19 cellular contexts compared by ENCODE assay signal in genomic region chr9:69364510-69365150, GRCh38. TPM values are rescaled to one million over a fixed set of nuclear protein-coding genes. Genes with fewer than 3 reads are reported as not detected.
DNase-seq lines count a peak whose midpoint lies in the region; ATAC-seq and TF ChIP-seq lines count a peak whose summit lies in the region.
"Had no signal": no experiment of that assay in that cellular context is flagged by ENCODE, and none has a peak within 500 bp of the region (broad histone marks: within the 10 kb centered on the region; RNA-seq: fewer than 3 reads in every experiment).

No MANE protein-coding gene starts in this region.

- no peak for DNase-seq in breast epithelium (ENCODE audit: low spot score in 2 of 2)
- no peak for DNase-seq in mammary epithelial cell
- no peak for DNase-seq in cardiac muscle cell (ENCODE audit: low read depth in 1 of 2, low spot score in 1 of 2)
- no peak for DNase-seq in left ventricle myocardium superior
- DNase-seq: AML-193; Caco-2; CD8-positive, alpha-beta memory T cell; DMS53; GF-D8; H9 had no signal

- intact Hi-C loops in breast epithelium (cut with DNase I; ENCODE audit: low total_unique reads) (no loop called here), mammary epithelial cell (cut with micrococcal nuclease) (no loop called here), left ventricle myocardium superior (cut with micrococcal nuclease) (no loop called here)

- H3K4me3 ChIP-seq in breast epithelium = no peak overlapping the region
- H3K4me3 ChIP-seq in mammary epithelial cell (replicated peaks in 1 of 3; ENCODE audit: insufficient read depth in 1 of 3, low read depth in 2 of 3, low read length in 3 of 3) = no peak overlapping the region
- no peak overlapping the region for H3K4me3 ChIP-seq in cardiac muscle cell
- H3K4me3 ChIP-seq in skeletal muscle tissue (ENCODE audit: low read length in 3 of 3) = no peak overlapping the region
- H3K4me3 ChIP-seq: BLaER1, GM23338 had no signal

- H3K9ac ChIP-seq in mammary epithelial cell (ENCODE audit: insufficient read depth, low read length) (no peak overlapping the region), skeletal muscle tissue (ENCODE audit: low read depth in 1 of 3, low read length in 3 of 3) (peak overlapping the region in 1 of 3 donors; percentile 27)
- H3K9ac ChIP-seq: BLaER1 had no signal

- dilution Hi-C loops in mammary epithelial cell (cut with HindIII; ENCODE audit: low sequenced_read_pairs) = no loop called here

- no TSS peak for BruUV-seq in mammary epithelial cell (replicated peaks; lab: Mats Ljungman, UMichigan)

- ATAC-seq in left ventricle myocardium superior (peak; percentile 63), HG03354 (IDR thresholded peaks at IDR 0.05; ENCODE audit: poor library complexity, severe bottlenecking, unreplicated experiment) (no peak), GM19397 (IDR thresholded peaks at IDR 0.05; ENCODE audit: unreplicated experiment) (no peak), GM18858 (IDR thresholded peaks at IDR 0.05; ENCODE audit: unreplicated experiment) (no peak)
- ATAC-seq: GM23338 had no signal

- H3K36me3 ChIP-seq in breast epithelium = no peaks in the 10 kb centered on the region
- H3K36me3 ChIP-seq in mammary epithelial cell (ENCODE audit: insufficient read depth, low read length) = no peaks in the 10 kb centered on the region
- peaks cover 20% of the 10 kb centered on the region for H3K36me3 ChIP-seq in cardiac muscle cell
- H3K36me3 ChIP-seq in skeletal muscle tissue (ENCODE audit: control insufficient read depth in 3 of 3, insufficient read depth in 3 of 3, low read length in 3 of 3) = no peaks in the 10 kb centered on the region
- H3K36me3 ChIP-seq: BLaER1 had no signal

- no peaks in the 10 kb centered on the region for H4K20me1 ChIP-seq in mammary epithelial cell (ENCODE audit: insufficient read depth, low read length)
- H4K20me1 ChIP-seq: BLaER1 had no signal

- 44% methylated on average over 3 of the region's 3 CpGs for WGBS in mammary epithelial cell (ENCODE audit: low coverage, missing lambda C conversion rate)

- no peak overlapping the region for H3K4me2 ChIP-seq in mammary epithelial cell (ENCODE audit: insufficient read depth, low read depth, low read length)
- H3K4me2 ChIP-seq: BLaER1, GM23338 had no signal

- H3K79me2 ChIP-seq in mammary epithelial cell (ENCODE audit: insufficient read depth, low read length) = no peaks in the 10 kb centered on the region

- no peaks in the 10 kb centered on the region for H3K4me1 ChIP-seq in breast epithelium
- no peaks in the 10 kb centered on the region for H3K4me1 ChIP-seq in mammary epithelial cell (ENCODE audit: insufficient read depth, low read length)
- H3K4me1 ChIP-seq in cardiac muscle cell (ENCODE audit: low read depth) = peaks cover 21% of the 10 kb centered on the region
- peaks cover 14 to 24% (median 17%) of the 10 kb centered on the region in 3 donors for H3K4me1 ChIP-seq in skeletal muscle tissue (ENCODE audit: control insufficient read depth in 3 of 3, insufficient read depth in 3 of 3, low read length in 3 of 3)
- H3K4me1 ChIP-seq: BLaER1, Caco-2 had no signal

- no peaks in the 10 kb centered on the region for H3K27me3 ChIP-seq in breast epithelium
- H3K27me3 ChIP-seq in mammary epithelial cell (ENCODE audit: insufficient read depth, low read length) = no peaks in the 10 kb centered on the region
- no peaks in the 10 kb centered on the region for H3K27me3 ChIP-seq in cardiac muscle cell
- H3K27me3 ChIP-seq in skeletal muscle tissue (ENCODE audit: control insufficient read depth in 3 of 3, insufficient read depth in 3 of 3, low read length in 3 of 3) = no peaks in the 10 kb centered on the region
- H3K27me3 ChIP-seq: BLaER1 had no signal

- in situ Hi-C loops in mammary epithelial cell (cut with MboI; ENCODE audit: low sequenced_read_pairs in 2 of 2) = no loop called here

- no peaks in the 10 kb centered on the region for H3K9me3 ChIP-seq in breast epithelium
- H3K9me3 ChIP-seq in mammary epithelial cell (replicated peaks; ENCODE audit: insufficient read depth, low read length) = no peaks in the 10 kb centered on the region
- no peaks in the 10 kb centered on the region for H3K9me3 ChIP-seq in cardiac muscle cell (ENCODE audit: low read depth)
- no peaks in the 10 kb centered on the region for H3K9me3 ChIP-seq in skeletal muscle tissue (ENCODE audit: control insufficient read depth in 3 of 3, low read length in 3 of 3)
- H3K9me3 ChIP-seq: BLaER1, Caco-2 had no signal

- no peak for TF ChIP-seq POLR2A in breast epithelium (IDR thresholded peaks at IDR 0.05)

- CTCF ChIA-PET in mammary epithelial cell (lab: Charles Lee; ENCODE audit: low non-redundant PET) = no interaction called here

- H3K27ac ChIP-seq in breast epithelium (peak overlapping the region; percentile 7 to 12), mammary epithelial cell (ENCODE audit: insufficient read depth, low read depth, low read length) (no peak overlapping the region), cardiac muscle cell (peak overlapping the region; percentile 66), skeletal muscle tissue (ENCODE audit: low read depth, low read length) (peak overlapping the region; percentile 52)
- H3K27ac ChIP-seq: 22Rv1, BLaER1 had no signal

- no peak overlapping the region for H2AFZ ChIP-seq in mammary epithelial cell (ENCODE audit: low read depth, low read length)
- H2AFZ ChIP-seq: GM23338 had no signal

- TF ChIP-seq CTCF in breast epithelium (IDR thresholded peaks at IDR 0.05) = no peak
- no peak for TF ChIP-seq CTCF in mammary epithelial cell (conservative IDR thresholded peaks at IDR 0.05 in 1 of 2, IDR thresholded peaks at IDR 0.05 in 1 of 2; ENCODE audit: extremely low read depth in 1 of 2, insufficient read depth in 1 of 2, low read depth in 1 of 2, low read length in 2 of 2)
- no peak for TF ChIP-seq CTCF in cardiac muscle cell (IDR thresholded peaks at IDR 0.05; ENCODE audit: low read depth, low read length)

RNA-seq across cellular contexts. Expression of gene ENTREP1, which starts 39.6 kb away (rescaled TPM):
- total RNA-seq in breast epithelium (10 to 100 TPM in 2 of 3 donors, 1 to 10 TPM in 1; 3.0 to 52.7 (median 30.5) TPM), mammary epithelial cell (10 to 100 TPM in 1 of 2 donors, 1 to 10 TPM in 1; 6.2 to 12.5 TPM), cardiac muscle cell (110 and 176 TPM in 2 replicates), left ventricle myocardium superior (21.3 TPM), skeletal muscle tissue (15.1 TPM)
- polyA plus RNA-seq in mammary epithelial cell (1.3 TPM), cardiac muscle cell (180 and 189 TPM in 2 replicates)
- polyA minus RNA-seq in mammary epithelial cell = 10.1 TPM
- total RNA-seq: A673; Caco-2; CD8-positive, alpha-beta memory T cell had no signal
- polyA plus RNA-seq: CD8-positive, alpha-beta memory T cell; IgD-negative memory B cell had no signal
